ENCODE assay signal across 22 cellular contexts in genomic region chr5:126826619-126827215, GRCh38. TPM values are rescaled to one million over a fixed set of nuclear protein-coding genes. Genes with fewer than 3 reads are reported as not detected.
DNase-seq lines count a peak whose midpoint lies in the region; ATAC-seq and TF ChIP-seq lines count a peak whose summit lies in the region.
"Had no signal": no experiment of that assay in that cellular context is flagged by ENCODE, and none has a peak within 500 bp of the region (broad histone marks: within the 10 kb centered on the region; RNA-seq: fewer than 3 reads in every experiment).

No MANE protein-coding gene starts in this region.

- 88% methylated on average over 3 of the region's 3 CpGs for WGBS in mammary epithelial cell (ENCODE audit: low coverage, missing lambda C conversion rate)
- 64 to 80% methylated on average over 3 of the region's 3 CpGs for WGBS in testis, 2 donors

- no peaks in the 10 kb centered on the region for H3K27me3 Mint-ChIP-seq in MCF 10A (ENCODE audit: insufficient read depth, unreplicated experiment)
- H3K27me3 Mint-ChIP-seq in nephron progenitor cell (ENCODE audit: low read depth, poor library complexity) = no peaks in the 10 kb centered on the region
- H3K27me3 Mint-ChIP-seq: IgD-negative memory B cell had no signal

- ATAC-seq in esophagus mucosa = peak; percentile 64
- no peak for ATAC-seq in HG03469 (IDR thresholded peaks at IDR 0.05; ENCODE audit: unreplicated experiment)
- ATAC-seq: CD8-positive, alpha-beta T cell; Right ventricle myocardium inferior had no signal

- TF ChIP-seq POLR2A in testis (IDR thresholded peaks at IDR 0.05) = no peak

- dilution Hi-C loops in mammary epithelial cell (cut with HindIII; ENCODE audit: low sequenced_read_pairs) = no loop called here

- BruUV-seq in mammary epithelial cell (replicated peaks; lab: Mats Ljungman, UMichigan) (no TSS peak), MCF 10A (replicated peaks; lab: Mats Ljungman, UMichigan) (no TSS peak)

- H2AFZ ChIP-seq in mammary epithelial cell (ENCODE audit: low read depth, low read length) = no peak overlapping the region
- H2AFZ ChIP-seq in Karpas-422 (ENCODE audit: low read length) = no peak overlapping the region

- H3K27ac ChIP-seq in mammary epithelial cell (ENCODE audit: insufficient read depth, low read depth, low read length) (no peak overlapping the region), Karpas-422 (ENCODE audit: low read length) (peak overlapping the region; percentile 54; the same call in 1 of the 2 replicates), caudate nucleus (ENCODE audit: low read depth, low read length) (no peak overlapping the region), testis (no peak overlapping the region)
- H3K27ac ChIP-seq: HL-60 had no signal

- no peaks in the 10 kb centered on the region for H4K20me1 ChIP-seq in mammary epithelial cell (ENCODE audit: insufficient read depth, low read length)
- H4K20me1 ChIP-seq in Karpas-422 (ENCODE audit: insufficient read depth, low read depth, low read length) = no peaks in the 10 kb centered on the region

- H3K36me3 ChIP-seq in mammary epithelial cell (ENCODE audit: insufficient read depth, low read length) = peaks cover 28% of the 10 kb centered on the region
- H3K36me3 ChIP-seq in Karpas-422 (ENCODE audit: insufficient read depth, low read length) = peaks cover 75% of the 10 kb centered on the region
- no peaks in the 10 kb centered on the region for H3K36me3 ChIP-seq in testis (ENCODE audit: low read depth, missing control alignments)

- H3K27me3 ChIP-seq in mammary epithelial cell (ENCODE audit: insufficient read depth, low read length) (no peaks in the 10 kb centered on the region), Karpas-422 (ENCODE audit: low read length) (no peaks in the 10 kb centered on the region), testis (no peaks in the 10 kb centered on the region)

- POLR2A ChIA-PET in MCF 10A (lab: Yijun Ruan, JAX) = interaction anchor here (0.9 kb wide), 1 partner anchor 25 kb away, joined by 4 read pairs; no protein-coding TSS in a partner anchor

- intact Hi-C loops in mammary epithelial cell (cut with micrococcal nuclease) (no loop called here), MCF 10A (cut with micrococcal nuclease) (no loop called here), testis (cut with DNase I; ENCODE audit: low total_unique reads) (no loop called here)

- no peak for TF ChIP-seq CTCF in mammary epithelial cell (conservative IDR thresholded peaks at IDR 0.05 in 1 of 2, IDR thresholded peaks at IDR 0.05 in 1 of 2; ENCODE audit: extremely low read depth in 1 of 2, insufficient read depth in 1 of 2, low read depth in 1 of 2, low read length in 2 of 2)
- TF ChIP-seq CTCF in MCF 10A (IDR thresholded peaks at IDR 0.05; ENCODE audit: unreplicated experiment) = no peak
- TF ChIP-seq CTCF in nephron progenitor cell (IDR thresholded peaks at IDR 0.05) = no peak
- TF ChIP-seq CTCF in testis (IDR thresholded peaks at IDR 0.05) = no peak

- H3K4me1 Mint-ChIP-seq in MCF 10A (ENCODE audit: insufficient read depth, unreplicated experiment) = no peaks in the 10 kb centered on the region
- H3K4me1 Mint-ChIP-seq in nephron progenitor cell = no peaks in the 10 kb centered on the region

- in situ Hi-C loops in mammary epithelial cell (cut with MboI; ENCODE audit: low sequenced_read_pairs in 2 of 2) = no loop called here

- no peaks in the 10 kb centered on the region for H3K9me2 ChIP-seq in Karpas-422 (replicated peaks; ENCODE audit: insufficient read depth, low read length)

- no peaks in the 10 kb centered on the region for H3K79me2 ChIP-seq in mammary epithelial cell (ENCODE audit: insufficient read depth, low read length)
- H3K79me2 ChIP-seq in Karpas-422 (ENCODE audit: low read length) = peaks cover 90% of the 10 kb centered on the region

- no peak overlapping the region for H3K4me3 Mint-ChIP-seq in MCF 10A (ENCODE audit: unreplicated experiment)
- no peak overlapping the region for H3K4me3 Mint-ChIP-seq in nephron progenitor cell
- H3K4me3 Mint-ChIP-seq: CD8-positive, alpha-beta T cell; HFFc6; IgD-negative memory B cell had no signal

- H3K4me1 ChIP-seq in mammary epithelial cell (ENCODE audit: insufficient read depth, low read length) (no peaks in the 10 kb centered on the region), Karpas-422 (ENCODE audit: low read length) (peaks cover 86% of the 10 kb centered on the region), testis (no peaks in the 10 kb centered on the region)

- H3K36me3 Mint-ChIP-seq in MCF 10A (ENCODE audit: insufficient read depth, unreplicated experiment) (peaks cover 41% of the 10 kb centered on the region), nephron progenitor cell (ENCODE audit: low read depth) (peaks cover 79% of the 10 kb centered on the region)

- H3K4me3 ChIP-seq in mammary epithelial cell (replicated peaks in 1 of 3; ENCODE audit: insufficient read depth in 1 of 3, low read depth in 2 of 3, low read length in 3 of 3) (no peak overlapping the region), Karpas-422 (ENCODE audit: low read length) (no peak overlapping the region), testis (no peak overlapping the region)

- CTCF ChIA-PET in mammary epithelial cell (lab: Charles Lee; ENCODE audit: low non-redundant PET) = no interaction called here
- CTCF ChIA-PET in MCF 10A (lab: Yijun Ruan, JAX) = interaction anchor here (0.6 to 2.4 kb wide), 7 partner anchors 11 to 667 kb away, joined by 3 to 14 read pairs (median 3); no protein-coding TSS in a partner anchor

- H3K9ac ChIP-seq in mammary epithelial cell (ENCODE audit: insufficient read depth, low read length) (no peak overlapping the region), Karpas-422 (ENCODE audit: low read length) (no peak overlapping the region)

- H3K27ac Mint-ChIP-seq in MCF 10A (ENCODE audit: low read depth, unreplicated experiment) (no peak overlapping the region), nephron progenitor cell (peak overlapping the region; percentile 46)
- H3K27ac Mint-ChIP-seq: CD8-positive, alpha-beta T cell; HFFc6 had no signal

- H3K4me2 ChIP-seq in mammary epithelial cell (ENCODE audit: insufficient read depth, low read depth, low read length) = no peak overlapping the region
- no peak overlapping the region for H3K4me2 ChIP-seq in Karpas-422 (ENCODE audit: low read depth, low read length, poor library complexity, severe bottlenecking)

- DNase-seq in mammary epithelial cell (peak; percentile 17), MCF 10A (ENCODE audit: unreplicated experiment) (no peak), Karpas-422 (no peak), nephron progenitor cell (no peak), caudate nucleus (lab: John Stamatoyannopoulos, UW) (no peak), testis (no peak)
- DNase-seq: CD8-positive, alpha-beta T cell; DMS53; EL; HFFc6; Kasumi-1; MM.1S; NCI-H1092; NCI-H1694; NCI-H2081 treated with DMSO at 0.1 percent for 48 hours; NCI-H510A treated with DMSO at 0.1 percent for 48 hours; NCI-H774 had no signal

- no peaks in the 10 kb centered on the region for H3K9me3 Mint-ChIP-seq in MCF 10A (ENCODE audit: unreplicated experiment)
- no peaks in the 10 kb centered on the region for H3K9me3 Mint-ChIP-seq in nephron progenitor cell
- H3K9me3 Mint-ChIP-seq: CD8-positive, alpha-beta T cell; HFFc6; IgD-negative memory B cell had no signal

- H3K9me3 ChIP-seq in mammary epithelial cell (replicated peaks; ENCODE audit: insufficient read depth, low read length) = no peaks in the 10 kb centered on the region
- no peaks in the 10 kb centered on the region for H3K9me3 ChIP-seq in Karpas-422 (ENCODE audit: low read length)
- H3K9me3 ChIP-seq in testis = no peaks in the 10 kb centered on the region

RNA-seq across cellular contexts. Expression of gene LMNB1, which starts 49.8 kb away (rescaled TPM):
- total RNA-seq in mammary epithelial cell = 10 to 100 TPM in 1 of 2 donors, 1 to 10 TPM in 1; 5.2 to 36.3 TPM
- 28.8 TPM for polyA plus RNA-seq in mammary epithelial cell
- polyA minus RNA-seq in mammary epithelial cell = 35.5 TPM
- total RNA-seq in MCF 10A (2022) = 19.6 and 31.6 TPM in 2 replicates
- 49.8 and 94.5 TPM in 2 replicates for total RNA-seq in Karpas-422 (2014; rRNA removed; shearing (Covaris generic); ENCODE audit: low replicate concordance)
- total RNA-seq in esophagus mucosa = 34.1 TPM
- 10 to 100 TPM; 13.7 to 15.9 TPM for total RNA-seq in testis
- polyA plus RNA-seq in testis (ENCODE audit: insufficient read depth, low read depth, low replicate concordance) = 26.1 TPM
